Comparison of ENCODE assay signal across 8 cellular contexts in the genomic region with DNA sequence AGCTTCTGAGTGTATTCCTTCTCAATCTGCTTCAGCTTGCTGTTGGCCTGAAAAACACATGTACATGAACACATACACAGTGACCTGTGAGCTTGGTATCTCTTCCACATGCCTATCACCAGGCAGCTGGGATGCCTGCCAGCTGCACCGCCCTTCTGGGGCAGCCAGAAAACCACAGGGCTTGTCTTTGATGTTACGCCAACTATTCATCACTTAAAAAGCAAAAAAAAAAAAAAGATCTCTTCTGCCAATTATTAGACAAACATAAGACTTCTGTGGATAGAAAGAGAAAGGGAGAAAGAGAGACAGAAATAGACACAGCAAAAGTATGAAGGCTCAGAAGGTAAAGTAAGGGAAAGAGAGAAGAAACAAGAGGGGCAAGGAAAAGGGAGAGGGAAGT.
DNase-seq lines count a peak whose midpoint lies in the region; ATAC-seq and TF ChIP-seq lines count a peak whose summit lies in the region.

No MANE protein-coding gene starts in this region.

- peaks cover 0 to 9% (median 0%) of the 10 kb centered on the region in 3 donors for H3K4me1 ChIP-seq in skeletal muscle tissue (ENCODE audit: control insufficient read depth in 3 of 3, insufficient read depth in 3 of 3, low read length in 3 of 3)

- DNase-seq in NCI-H226 (peak; percentile 95), activated T-cell treated with anti-CD3 and anti-CD28 coated beads for 1 hour (ENCODE audit: low read depth) (peak; percentile 36), fibroblast of the aortic adventitia (ENCODE audit: low read depth) (peak; percentile 96), mesenteric fat pad (ENCODE audit: low spot score) (no peak)

- no peaks in the 10 kb centered on the region for H3K9me3 ChIP-seq in skeletal muscle tissue (ENCODE audit: control insufficient read depth in 3 of 3, low read length in 3 of 3)

- ATAC-seq in GM18907 (IDR thresholded peaks at IDR 0.05; ENCODE audit: unreplicated experiment) (peak; percentile 74), GM21717 (IDR thresholded peaks at IDR 0.05; ENCODE audit: unreplicated experiment) (no peak), HG02973 (IDR thresholded peaks at IDR 0.05; ENCODE audit: unreplicated experiment) (no peak)

- H3K4me3 ChIP-seq in fibroblast of the aortic adventitia (ENCODE audit: low read depth, low read length) = no peak overlapping the region
- H3K4me3 ChIP-seq in skeletal muscle tissue (ENCODE audit: low read length in 3 of 3) = no peak overlapping the region

- no peak for TF ChIP-seq CTCF in fibroblast of the aortic adventitia (IDR thresholded peaks at IDR 0.05; ENCODE audit: insufficient read depth, low read length)

- peak overlapping the region; percentile 27 for H3K27ac ChIP-seq in skeletal muscle tissue (ENCODE audit: low read depth, low read length)

- H3K9ac ChIP-seq in skeletal muscle tissue (ENCODE audit: low read depth in 1 of 3, low read length in 3 of 3) = no peak overlapping the region

- H3K36me3 ChIP-seq in skeletal muscle tissue (ENCODE audit: control insufficient read depth in 3 of 3, insufficient read depth in 3 of 3, low read length in 3 of 3) = no peaks in the 10 kb centered on the region

- H3K27me3 ChIP-seq in skeletal muscle tissue (ENCODE audit: control insufficient read depth in 3 of 3, insufficient read depth in 3 of 3, low read length in 3 of 3) = no peaks in the 10 kb centered on the region
